8 cellular contexts compared by ENCODE assay signal in the genomic region with DNA sequence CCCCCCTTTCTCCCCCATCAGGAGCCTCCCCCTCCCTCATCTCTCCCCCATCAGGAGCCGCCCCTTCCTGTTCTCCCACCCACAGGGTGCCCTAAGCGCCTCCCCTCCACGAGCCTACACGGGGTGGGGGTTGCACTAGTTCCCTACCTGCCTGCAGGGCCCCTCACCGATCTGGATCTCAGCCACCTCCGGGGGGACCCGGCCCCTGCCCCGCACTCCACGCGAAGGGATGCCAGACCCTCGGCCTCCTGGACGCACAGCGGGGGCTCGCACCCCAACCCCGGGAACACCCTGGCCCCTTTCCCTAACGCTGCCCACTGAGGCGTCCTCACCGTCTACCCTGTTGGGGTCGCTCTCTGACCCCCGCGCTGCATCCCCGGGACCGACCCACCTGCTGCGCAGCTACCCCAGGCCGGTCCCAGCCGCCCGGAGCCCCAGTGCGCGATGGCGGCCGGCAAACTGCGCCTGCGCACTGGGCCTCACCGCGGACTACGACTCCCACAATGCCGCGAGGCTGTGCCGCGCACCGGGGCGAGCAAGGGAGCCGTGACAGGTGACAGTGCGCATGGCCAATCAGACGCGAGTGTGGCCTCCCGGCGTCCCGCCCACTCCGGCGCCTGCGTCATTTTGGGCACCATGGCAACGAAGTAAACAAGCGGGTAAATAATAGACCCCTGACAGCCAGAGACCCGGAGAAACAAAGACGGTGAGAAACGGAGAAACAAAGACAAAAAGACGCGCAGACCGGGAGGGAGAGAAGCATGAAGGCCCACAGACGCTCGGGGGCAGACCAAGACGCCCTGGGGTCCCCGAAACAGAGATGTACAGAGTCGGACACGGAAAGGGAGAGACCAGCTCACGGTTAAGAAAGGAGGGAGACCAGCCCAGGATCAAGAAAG. TPM values are rescaled to one million over a fixed set of nuclear protein-coding genes. Genes with fewer than 3 reads are reported as not detected.
A peak's percentile ranks its signal among the peaks of the same experiment; 100 is the strongest.
DNase-seq lines count a peak whose midpoint lies in the region; ATAC-seq, FAIRE-seq and TF ChIP-seq lines count a peak whose summit lies in the region.

A gene with protein sequence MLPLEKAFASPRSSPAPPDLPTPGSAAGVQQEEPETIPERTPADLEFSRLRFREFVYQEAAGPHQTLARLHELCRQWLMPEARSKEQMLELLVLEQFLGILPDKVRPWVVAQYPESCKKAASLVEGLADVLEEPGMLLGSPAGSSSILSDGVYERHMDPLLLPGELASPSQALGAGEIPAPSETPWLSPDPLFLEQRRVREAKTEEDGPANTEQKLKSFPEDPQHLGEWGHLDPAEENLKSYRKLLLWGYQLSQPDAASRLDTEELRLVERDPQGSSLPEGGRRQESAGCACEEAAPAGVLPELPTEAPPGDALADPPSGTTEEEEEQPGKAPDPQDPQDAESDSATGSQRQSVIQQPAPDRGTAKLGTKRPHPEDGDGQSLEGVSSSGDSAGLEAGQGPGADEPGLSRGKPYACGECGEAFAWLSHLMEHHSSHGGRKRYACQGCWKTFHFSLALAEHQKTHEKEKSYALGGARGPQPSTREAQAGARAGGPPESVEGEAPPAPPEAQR (minus strand): TSS at position 449 of the 899 bp plus-strand sequence. CDS start 7,964 bp downstream, outside the sequence.

- TF ChIP-seq CTCF in D721Med (IDR thresholded peaks at IDR 0.05; ENCODE audit: insufficient read depth, missing control alignments) (no peak), HEK293 (tag by site-specific recombination; IDR thresholded peaks at IDR 0.05) (peak; percentile 11; the same call in 1 of the 2 replicates)

- H3K4me1 ChIP-seq in HEK293 (ENCODE audit: control insufficient read depth, insufficient read depth, low read length): no peaks in the 10 kb centered on the region

- H3K9me3 Mint-ChIP-seq in dendritic cell treated with granulocyte-macrophage colony-stimulating factor and Interleukin-4, amounts not matched to agents 40 ng/mL and 50 ng/mL, for 4 days: peaks cover 80% of the 10 kb centered on the region

- peaks cover 38% of the 10 kb centered on the region for H3K36me3 Mint-ChIP-seq in dendritic cell treated with granulocyte-macrophage colony-stimulating factor and Interleukin-4, amounts not matched to agents 40 ng/mL and 50 ng/mL, for 4 days (ENCODE audit: low read depth)

- intact Hi-C loops in dendritic cell treated with granulocyte-macrophage colony-stimulating factor and Interleukin-4, amounts not matched to agents 40 ng/mL and 50 ng/mL, for 4 days (cut with micrococcal nuclease): loop anchor here (5.0 kb wide), 1 partner anchor 96 kb away; a partner anchor contains a TSS
- intact Hi-C loops in left colon (cut with DNase I, micrococcal nuclease): no loop called here

- CTCF ChIA-PET in HEK293 (lab: Yijun Ruan, JAX): no interaction called here

- peak within 1 kb of the TSS; percentile 98 for H3K4me3 ChIP-seq in HEK293 (ENCODE audit: low read depth, low read length)

- ATAC-seq in left colon (peak; percentile 100), GM19452 (IDR thresholded peaks at IDR 0.05; ENCODE audit: unreplicated experiment) (no peak)

- peaks cover 0 to 22% of the 10 kb centered on the region in 2 experiments; a peak in 2 of 3 replicates for H3K36me3 ChIP-seq in HEK293 (ENCODE audit: control insufficient read depth in 2 of 2, insufficient read depth in 1 of 2, low read length in 2 of 2)

- H3K4me3 Mint-ChIP-seq in dendritic cell treated with granulocyte-macrophage colony-stimulating factor and Interleukin-4, amounts not matched to agents 40 ng/mL and 50 ng/mL, for 4 days: peak within 1 kb of the TSS; percentile 85

- DNase-seq in D721Med (ENCODE audit: insufficient read length, low spot score): peak; percentile 97
- DNase-seq in NCI-H2171 treated with DMSO at 0.1 percent for 48 hours (lab: John Stamatoyannopoulos, UW): peak; percentile 95
- peak; percentile 84 to 94 for DNase-seq in activated CD4-positive, alpha-beta T cell treated with anti-CD3 and anti-CD28 coated beads, Interleukin-2, amount 50 U/mL, for 24 hours (ENCODE audit: low read depth in 1 of 2, low spot score in 1 of 2)
- DNase-seq in left colon: peak; percentile 94 to 96
- DNase-seq in stimulated activated CD4-positive, alpha-beta T cell treated with anti-CD3 and anti-CD28 coated beads, Interleukin-1b, Interleukin-23, amount 100 ng/mL, for 4 hours (ENCODE audit: low read depth in 2 of 2): peak; percentile 89 to 90

- peak within 1 kb of the TSS; percentile 98 for H3K27ac Mint-ChIP-seq in dendritic cell treated with granulocyte-macrophage colony-stimulating factor and Interleukin-4, amounts not matched to agents 40 ng/mL and 50 ng/mL, for 4 days

- H3K27me3 Mint-ChIP-seq in dendritic cell treated with granulocyte-macrophage colony-stimulating factor and Interleukin-4, amounts not matched to agents 40 ng/mL and 50 ng/mL, for 4 days: no peaks in the 10 kb centered on the region

- peaks cover 16% of the 10 kb centered on the region for H3K4me1 Mint-ChIP-seq in dendritic cell treated with granulocyte-macrophage colony-stimulating factor and Interleukin-4, amounts not matched to agents 40 ng/mL and 50 ng/mL, for 4 days (ENCODE audit: low read depth)

- peak within 1 kb of the TSS; percentile 44; the same call in 1 of the 2 replicates for H3K27ac ChIP-seq in HEK293 (ENCODE audit: extremely low read depth, low read depth, low read length)

- POLR2A ChIA-PET in HEK293 (lab: Yijun Ruan, JAX): interaction anchor here (1.1 kb wide), 1 partner anchor 85 kb away, joined by 3 read pairs; a partner anchor contains a TSS

- no peak for FAIRE-seq in D721Med (lab: Jason Lieb, UNC)

- H3K9me3 ChIP-seq in HEK293 (ENCODE audit: control insufficient read depth, insufficient read depth, low read depth, low read length): peaks cover 6% of the 10 kb centered on the region

TF ChIP-seq in HEK293, 187 proteins besides CTCF, POLR2A, EP300 and RAD21 (continues in another document):
- TF ChIP-seq ZNF366 (tag by site-specific recombination; conservative IDR thresholded peaks at IDR 0.05) (peak; percentile 58; the same call in 1 of the 2 replicates), ZSCAN30 (tag by site-specific recombination; IDR thresholded peaks at IDR 0.05) (no peak), ZNF560 (tag by site-specific recombination; IDR thresholded peaks at IDR 0.05; ENCODE audit: borderline replicate concordance) (0 out of 2 replicates have a peak, but pooled peaks have one; percentile 15), KLF16 (tag by site-specific recombination; IDR thresholded peaks at IDR 0.05) (0 out of 2 replicates have a peak, but pooled peaks have one; percentile 25), ZNF112 (tag by site-specific recombination; IDR thresholded peaks at IDR 0.05) (no peak), YY1 (tag by site-specific recombination; IDR thresholded peaks at IDR 0.05) (peak; percentile 71; the same call in 1 of the 2 replicates), ZNF776 (tag by site-specific recombination; IDR thresholded peaks at IDR 0.05; ENCODE audit: borderline replicate concordance) (no peak), ZNF433 (tag by site-specific recombination; IDR thresholded peaks at IDR 0.05; ENCODE audit: low read depth) (no peak), ZNF843 (tag by site-specific recombination; IDR thresholded peaks at IDR 0.05) (peak; percentile 32), ZNF423 (tag by site-specific recombination; IDR thresholded peaks at IDR 0.05) (0 out of 2 replicates have a peak, but pooled peaks have one; percentile 26), ZNF501 (tag by site-specific recombination; IDR thresholded peaks at IDR 0.05) (0 out of 2 replicates have a peak, but pooled peaks have one; percentile 46), SALL2 (tag by site-specific recombination; IDR thresholded peaks at IDR 0.05; ENCODE audit: borderline replicate concordance) (no peak), SP3 (tag by site-specific recombination; IDR thresholded peaks at IDR 0.05) (peak; percentile 78), GLI4 (tag by site-specific recombination; IDR thresholded peaks at IDR 0.05) (0 out of 2 replicates have a peak, but pooled peaks have one; percentile 60)
- TF ChIP-seq, protein P1, sequence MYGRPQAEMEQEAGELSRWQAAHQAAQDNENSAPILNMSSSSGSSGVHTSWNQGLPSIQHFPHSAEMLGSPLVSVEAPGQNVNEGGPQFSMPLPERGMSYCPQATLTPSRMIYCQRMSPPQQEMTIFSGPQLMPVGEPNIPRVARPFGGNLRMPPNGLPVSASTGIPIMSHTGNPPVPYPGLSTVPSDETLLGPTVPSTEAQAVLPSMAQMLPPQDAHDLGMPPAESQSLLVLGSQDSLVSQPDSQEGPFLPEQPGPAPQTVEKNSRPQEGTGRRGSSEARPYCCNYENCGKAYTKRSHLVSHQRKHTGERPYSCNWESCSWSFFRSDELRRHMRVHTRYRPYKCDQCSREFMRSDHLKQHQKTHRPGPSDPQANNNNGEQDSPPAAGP (tag by site-specific recombination; IDR thresholded peaks at IDR 0.05): no peak
- TF ChIP-seq, protein P2, sequence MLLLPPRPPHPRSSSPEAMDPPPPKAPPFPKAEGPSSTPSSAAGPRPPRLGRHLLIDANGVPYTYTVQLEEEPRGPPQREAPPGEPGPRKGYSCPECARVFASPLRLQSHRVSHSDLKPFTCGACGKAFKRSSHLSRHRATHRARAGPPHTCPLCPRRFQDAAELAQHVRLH (tag by site-specific recombination; IDR thresholded peaks at IDR 0.05): peak; percentile 55; the same call in 1 of the 2 replicates

RNA-seq across cellular contexts. Expression of the gene that starts here (rescaled TPM):
- 10 to 100 TPM; 19.8 to 22.6 TPM for total RNA-seq in left colon
